Comparison of ENCODE assay signal across 16 cellular contexts in the genomic region with DNA sequence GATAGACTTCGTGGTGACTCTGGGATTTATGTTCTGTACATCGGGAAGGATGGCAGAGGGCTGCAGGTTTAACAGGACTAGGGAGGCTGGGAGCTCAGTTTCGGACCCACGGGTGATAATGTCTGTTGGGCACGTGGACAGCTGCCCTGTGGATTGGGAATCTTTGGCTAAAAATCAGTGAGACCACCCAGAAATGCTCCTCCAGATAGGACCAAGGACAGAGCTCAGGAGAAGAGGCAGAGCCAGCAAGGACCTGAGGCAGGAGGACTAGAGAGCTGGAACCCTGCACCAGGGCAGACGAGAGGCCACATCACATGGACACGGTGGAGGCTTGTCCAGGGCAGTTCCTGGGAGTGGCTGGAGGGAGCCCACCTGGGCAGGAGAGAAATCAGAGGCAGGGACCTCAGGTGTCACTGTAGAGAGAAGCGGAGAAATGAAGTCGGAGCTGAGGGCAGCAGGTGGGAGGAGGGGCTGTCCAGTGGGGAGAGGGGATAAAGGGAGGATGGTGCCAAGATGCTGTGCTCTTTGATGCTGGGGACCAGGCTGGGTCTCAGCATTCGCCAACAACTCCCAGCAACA.
A peak's percentile ranks its signal among the peaks of the same experiment; 100 is the strongest.
DNase-seq lines count a peak whose midpoint lies in the region; ATAC-seq and TF ChIP-seq lines count a peak whose summit lies in the region.
"Had no signal": no experiment of that assay in that cellular context is flagged by ENCODE, and none has a peak within 500 bp of the region (broad histone marks: within the 10 kb centered on the region; RNA-seq: fewer than 3 reads in every experiment).

No MANE protein-coding gene starts in this region.

- no peaks in the 10 kb centered on the region for H3K36me3 Mint-ChIP-seq in T-cell
- H3K36me3 Mint-ChIP-seq: CD14-positive monocyte; CD4-positive, alpha-beta memory T cell had no signal

- H4K20me1 ChIP-seq in HCT116 (ENCODE audit: insufficient read depth), result no peaks in the 10 kb centered on the region

- CTCF ChIA-PET in HCT116 (lab: Charles Lee) (no interaction called here), T-cell (lab: Charles Lee) (no interaction called here)

- intact Hi-C loops in HCT116 (cut with micrococcal nuclease), result no loop called here
- intact Hi-C loops in posterior vena cava (cut with DNase I), result no loop called here

- POLR2A ChIA-PET in HCT116 (lab: Charles Lee) (no interaction called here), T-cell (lab: Charles Lee) (no interaction called here)

- H3K4me3 Mint-ChIP-seq in T-cell, result no peak overlapping the region
- H3K4me3 Mint-ChIP-seq: CD14-positive monocyte; CD4-positive, alpha-beta memory T cell had no signal

- DNase-seq in HCT116 (ENCODE audit: low read depth, low spot score) (no peak), coronary artery (ENCODE audit: low spot score) (peak; percentile 46), posterior vena cava (ENCODE audit: low spot score) (peak; percentile 48), T-cell (no peak), dedifferentiated amniotic fluid mesenchymal stem cell (ENCODE audit: extremely low spot score) (no peak), NCI-H510A (lab: John Stamatoyannopoulos, UW) (no peak), kidney tubule cell (ENCODE audit: low spot score) (no peak)
- DNase-seq: 8988T; Calu3; CD4-positive, alpha-beta memory T cell; DMS79 treated with DMSO at 0.1 percent for 48 hours; GF-D8; GOT3 had no signal

- peaks cover 0 to 5% (median 0%) of the 10 kb centered on the region in 3 donors for H3K9me3 Mint-ChIP-seq in T-cell
- H3K9me3 Mint-ChIP-seq: CD14-positive monocyte had no signal

- H3K9ac ChIP-seq in HCT116 (ENCODE audit: low read length), result no peak overlapping the region
- H3K9ac ChIP-seq: BLaER1 had no signal

- TF ChIP-seq RAD21 in HCT116 (IDR thresholded peaks at IDR 0.05; ENCODE audit: low read depth), result no peak

- TF ChIP-seq CTCF in HCT116 (IDR thresholded peaks at IDR 0.05 in 2 of 3, conservative IDR thresholded peaks at IDR 0.05 in 1 of 3; ENCODE audit: borderline replicate concordance in 1 of 3, insufficient read depth in 1 of 3, low read depth in 2 of 3, low read length in 2 of 3), result no peak
- TF ChIP-seq CTCF in coronary artery (IDR thresholded peaks at IDR 0.05), result no peak

- no peaks in the 10 kb centered on the region for H3K4me1 Mint-ChIP-seq in T-cell
- H3K4me1 Mint-ChIP-seq: CD14-positive monocyte; CD4-positive, alpha-beta memory T cell had no signal

- H3K4me1 ChIP-seq in HCT116 (ENCODE audit: control insufficient read depth in 1 of 2, insufficient read depth in 2 of 2, low read length in 2 of 2), result no peaks in the 10 kb centered on the region
- H3K4me1 ChIP-seq: BLaER1 had no signal

- no peaks in the 10 kb centered on the region for H3K9me3 ChIP-seq in HCT116 (ENCODE audit: control insufficient read depth in 1 of 2, insufficient read depth in 1 of 2, low read depth in 1 of 2, low read length in 2 of 2)
- H3K9me3 ChIP-seq: BLaER1 had no signal

- RAD21 ChIA-PET in HCT116 (lab: Charles Lee; ENCODE audit: low non-redundant PET in 1 of 2, low total read pairs in 2 of 2, uncharacterized antibody in 2 of 2, unreplicated experiment in 2 of 2), result no interaction called here

- BruUV-seq in HCT116 (replicated peaks; lab: Mats Ljungman, UMichigan), result no TSS peak

- peaks cover 77% of the 10 kb centered on the region for H3K27me3 ChIP-seq in HCT116 (ENCODE audit: insufficient read depth, low read length)
- H3K27me3 ChIP-seq: BLaER1 had no signal

- no peak overlapping the region for H2AFZ ChIP-seq in HCT116 (ENCODE audit: low read depth, low read length, poor library complexity, severe bottlenecking)

- H3K27ac Mint-ChIP-seq in T-cell, result no peak overlapping the region
- H3K27ac Mint-ChIP-seq: CD14-positive monocyte; CD4-positive, alpha-beta memory T cell had no signal

- H3K79me2 ChIP-seq in HCT116 (ENCODE audit: insufficient read depth, low read length), result no peaks in the 10 kb centered on the region

- H3K27me3 Mint-ChIP-seq in T-cell, result peaks cover 7% of the 10 kb centered on the region in 2 donors

- H3K27ac ChIP-seq in HCT116 (ENCODE audit: low read depth, low read length) (no peak overlapping the region), coronary artery (no peak overlapping the region)
- H3K27ac ChIP-seq: BLaER1, HL-60 had no signal

- no peak for ATAC-seq in HCT116
- no peak for ATAC-seq in T-cell (replicated peaks in 1 of 4)

- H3K4me2 ChIP-seq in HCT116 (ENCODE audit: low read length), result no peak overlapping the region
- H3K4me2 ChIP-seq: BLaER1 had no signal

- no peaks in the 10 kb centered on the region for H3K9me2 ChIP-seq in HCT116 (ENCODE audit: insufficient read depth)

- no peak for TF ChIP-seq POLR2A in HCT116 (IDR thresholded peaks at IDR 0.05; ENCODE audit: borderline replicate concordance, extremely low read depth, insufficient read depth, insufficient read length)

- H3K36me3 ChIP-seq in HCT116 (ENCODE audit: control insufficient read depth in 1 of 2, insufficient read depth in 2 of 2, low read length in 2 of 2), result no peaks in the 10 kb centered on the region
- H3K36me3 ChIP-seq: BLaER1 had no signal

- no peak overlapping the region for H3K4me3 ChIP-seq in HCT116 (replicated peaks in 1 of 2; ENCODE audit: low read depth in 1 of 2, low read length in 2 of 2)
- H3K4me3 ChIP-seq in coronary artery, result no peak overlapping the region
- H3K4me3 ChIP-seq: BLaER1 had no signal

TF ChIP-seq in HCT116, 20 proteins besides CTCF, POLR2A, EP300 and RAD21:
- TF ChIP-seq EZH2 (IDR thresholded peaks at IDR 0.05), result no peak
- TF ChIP-seq, protein P1, sequence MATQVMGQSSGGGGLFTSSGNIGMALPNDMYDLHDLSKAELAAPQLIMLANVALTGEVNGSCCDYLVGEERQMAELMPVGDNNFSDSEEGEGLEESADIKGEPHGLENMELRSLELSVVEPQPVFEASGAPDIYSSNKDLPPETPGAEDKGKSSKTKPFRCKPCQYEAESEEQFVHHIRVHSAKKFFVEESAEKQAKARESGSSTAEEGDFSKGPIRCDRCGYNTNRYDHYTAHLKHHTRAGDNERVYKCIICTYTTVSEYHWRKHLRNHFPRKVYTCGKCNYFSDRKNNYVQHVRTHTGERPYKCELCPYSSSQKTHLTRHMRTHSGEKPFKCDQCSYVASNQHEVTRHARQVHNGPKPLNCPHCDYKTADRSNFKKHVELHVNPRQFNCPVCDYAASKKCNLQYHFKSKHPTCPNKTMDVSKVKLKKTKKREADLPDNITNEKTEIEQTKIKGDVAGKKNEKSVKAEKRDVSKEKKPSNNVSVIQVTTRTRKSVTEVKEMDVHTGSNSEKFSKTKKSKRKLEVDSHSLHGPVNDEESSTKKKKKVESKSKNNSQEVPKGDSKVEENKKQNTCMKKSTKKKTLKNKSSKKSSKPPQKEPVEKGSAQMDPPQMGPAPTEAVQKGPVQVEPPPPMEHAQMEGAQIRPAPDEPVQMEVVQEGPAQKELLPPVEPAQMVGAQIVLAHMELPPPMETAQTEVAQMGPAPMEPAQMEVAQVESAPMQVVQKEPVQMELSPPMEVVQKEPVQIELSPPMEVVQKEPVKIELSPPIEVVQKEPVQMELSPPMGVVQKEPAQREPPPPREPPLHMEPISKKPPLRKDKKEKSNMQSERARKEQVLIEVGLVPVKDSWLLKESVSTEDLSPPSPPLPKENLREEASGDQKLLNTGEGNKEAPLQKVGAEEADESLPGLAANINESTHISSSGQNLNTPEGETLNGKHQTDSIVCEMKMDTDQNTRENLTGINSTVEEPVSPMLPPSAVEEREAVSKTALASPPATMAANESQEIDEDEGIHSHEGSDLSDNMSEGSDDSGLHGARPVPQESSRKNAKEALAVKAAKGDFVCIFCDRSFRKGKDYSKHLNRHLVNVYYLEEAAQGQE (IDR thresholded peaks at IDR 0.05; ENCODE audit: low read depth), result peak; percentile 5; the same call in 1 of the 2 replicates
TF ChIP-seq in HCT116: peak in this region for 1.

Comparison
In these comparisons a context has a peak if more than half of its experiments do, and no peak if none do; other contexts are left out.
1. DNase-seq: peak in coronary artery (single experiment) and posterior vena cava (single experiment); none in HCT116 (single experiment), T-cell (0 of 34), dedifferentiated amniotic fluid mesenchymal stem cell (single experiment), NCI-H510A (single experiment) and kidney tubule cell (single experiment).